Comparison of ENCODE assay signal across 16 cellular contexts in genomic region chr11:75592699-75593098, GRCh38. TPM values are rescaled to one million over a fixed set of nuclear protein-coding genes. Genes with fewer than 3 reads are reported as not detected.
DNase-seq lines count a peak whose midpoint lies in the region; ATAC-seq and TF ChIP-seq lines count a peak whose summit lies in the region.
"Had no signal": no experiment of that assay in that cellular context is flagged by ENCODE, and none has a peak within 500 bp of the region (broad histone marks: within the 10 kb centered on the region; RNA-seq: fewer than 3 reads in every experiment).

No MANE protein-coding gene starts in this region.

- H3K27ac Mint-ChIP-seq in nephron progenitor cell = peak overlapping the region; percentile 46
- H3K27ac Mint-ChIP-seq: CD14-positive monocyte, WTC11 had no signal

- H3K4me3 Mint-ChIP-seq in nephron progenitor cell = no peak overlapping the region
- H3K4me3 Mint-ChIP-seq: CD14-positive monocyte; naive B cell; stimulated activated naive CD8-positive, alpha-beta T cell treated with anti-CD3 and anti-CD28 coated beads, Interleukin-15, amount 100 ng/mL, for 72 hours; WTC11 had no signal

- H3K9me3 Mint-ChIP-seq in nephron progenitor cell = no peaks in the 10 kb centered on the region
- H3K9me3 Mint-ChIP-seq: naive B cell; stimulated activated naive CD8-positive, alpha-beta T cell treated with anti-CD3 and anti-CD28 coated beads, Interleukin-15, amount 100 ng/mL, for 72 hours; WTC11 had no signal

- intact Hi-C loops in lower lobe of right lung (cut with DNase I) = no loop called here

- peak; percentile 5 for TF ChIP-seq CTCF in GM10266 (IDR thresholded peaks at IDR 0.05; ENCODE audit: control insufficient read depth, insufficient read depth, low read depth, missing control alignments)
- TF ChIP-seq CTCF in RWPE2 (IDR thresholded peaks at IDR 0.05; ENCODE audit: poor library complexity, severe bottlenecking) = peak; percentile 13
- no peak for TF ChIP-seq CTCF in nephron progenitor cell (IDR thresholded peaks at IDR 0.05)
- TF ChIP-seq CTCF in GM13976 (IDR thresholded peaks at IDR 0.05; ENCODE audit: borderline replicate concordance, control extremely low read depth, extremely low read depth, insufficient read depth, missing control alignments) = no peak
- TF ChIP-seq CTCF in lower lobe of right lung (IDR thresholded peaks at IDR 0.05) = no peak

- ATAC-seq in RWPE2 (ENCODE audit: low read depth) = peak; percentile 45; the same call in 1 of the 3 replicates
- ATAC-seq in lower lobe of right lung = no peak
- ATAC-seq: esophagus mucosa; stimulated activated naive CD8-positive, alpha-beta T cell treated with anti-CD3 and anti-CD28 coated beads, Interleukin-15, amount 100 ng/mL, for 72 hours had no signal

- H3K27me3 ChIP-seq in RWPE2 (ENCODE audit: insufficient read depth, poor library complexity, severe bottlenecking) (no peaks in the 10 kb centered on the region), lower lobe of right lung (ENCODE audit: low read depth) (no peaks in the 10 kb centered on the region)

- peaks cover 42% of the 10 kb centered on the region for H3K27me3 Mint-ChIP-seq in nephron progenitor cell (ENCODE audit: low read depth, poor library complexity)

- H3K27ac ChIP-seq in RWPE2 (ENCODE audit: poor library complexity, severe bottlenecking) = no peak overlapping the region
- no peak overlapping the region for H3K27ac ChIP-seq in lower lobe of right lung
- H3K27ac ChIP-seq: left ventricle myocardium inferior had no signal

- H3K4me1 Mint-ChIP-seq in nephron progenitor cell = peaks cover 42% of the 10 kb centered on the region

- in situ Hi-C loops in GM13976 (cut with MboI; ENCODE audit: low sequenced_read_pairs, unreplicated experiment) = no loop called here

- H3K36me3 Mint-ChIP-seq in nephron progenitor cell (ENCODE audit: low read depth) = no peaks in the 10 kb centered on the region
- H3K36me3 Mint-ChIP-seq: CD14-positive monocyte, naive B cell, WTC11 had no signal

- H3K4me3 ChIP-seq in RWPE2 (ENCODE audit: severe bottlenecking) = no peak overlapping the region
- H3K4me3 ChIP-seq in lower lobe of right lung = no peak overlapping the region
- H3K4me3 ChIP-seq: left ventricle myocardium inferior had no signal

- H3K9me3 ChIP-seq in RWPE2 (ENCODE audit: severe bottlenecking) (no peaks in the 10 kb centered on the region), lower lobe of right lung (no peaks in the 10 kb centered on the region)
- H3K9me3 ChIP-seq: left ventricle myocardium inferior had no signal

- no peaks in the 10 kb centered on the region for H3K36me3 ChIP-seq in RWPE2 (ENCODE audit: low read depth)
- no peaks in the 10 kb centered on the region for H3K36me3 ChIP-seq in lower lobe of right lung
- H3K36me3 ChIP-seq: left ventricle myocardium inferior had no signal

- H3K4me1 ChIP-seq in RWPE2 (ENCODE audit: insufficient read depth, poor library complexity, severe bottlenecking) (no peaks in the 10 kb centered on the region), lower lobe of right lung (peaks cover 7% of the 10 kb centered on the region)

- DNase-seq in GM10266 (ENCODE audit: extremely low spot score) = no peak
- peak; percentile 92 for DNase-seq in NCI-H2029 treated with DMSO at 0.1 percent for 48 hours (lab: John Stamatoyannopoulos, UW)
- no peak for DNase-seq in RWPE2 (ENCODE audit: low spot score)
- no peak for DNase-seq in nephron progenitor cell
- DNase-seq in DMS114 treated with DMSO at 0.1 percent for 48 hours (lab: John Stamatoyannopoulos, UW; ENCODE audit: unreplicated experiment) = no peak
- no peak for DNase-seq in stimulated activated CD4-positive, alpha-beta T cell treated with anti-CD3 and anti-CD28 coated beads, Interleukin-1b, Interleukin-23, amount 100 ng/mL, for 48 hours
- DNase-seq in GM13976 (ENCODE audit: low spot score) = no peak
- DNase-seq in lower lobe of right lung = no peak
- DNase-seq: left ventricle myocardium inferior; naive B cell; NCI-H1694; stimulated activated naive CD8-positive, alpha-beta T cell treated with anti-CD3 and anti-CD28 coated beads, Interleukin-15, amount 100 ng/mL, for 72 hours had no signal

RNA-seq across cellular contexts. Expression of gene SERPINH1, which starts 30.6 kb away (rescaled TPM):
- total RNA-seq in lower lobe of right lung = 131 TPM
- total RNA-seq: OCI-LY7 had no signal

Comparison
In these comparisons a context has a peak if more than half of its experiments do, and no peak if none do; other contexts are left out.
1. CTCF ChIP-seq: peak in GM10266 (single experiment) and RWPE2 (single experiment); none in nephron progenitor cell (single experiment), GM13976 (single experiment) and lower lobe of right lung (single experiment).